8 cellular contexts compared by ENCODE assay signal in genomic region chr9:37410969-37411785, GRCh38. TPM values are rescaled to one million over a fixed set of nuclear protein-coding genes. Genes with fewer than 3 reads are reported as not detected.
DNase-seq lines count a peak whose midpoint lies in the region; ATAC-seq and TF ChIP-seq lines count a peak whose summit lies in the region.

No MANE protein-coding gene starts in this region.

- peaks cover 26% of the 10 kb centered on the region for H3F3A ChIP-seq in PC-9 (ENCODE audit: insufficient read depth, low read depth)

- BruUV-seq in PC-9 (replicated peaks; lab: Mats Ljungman, UMichigan) = no TSS peak

- intact Hi-C loops in PC-9 (cut with micrococcal nuclease; ENCODE audit: unreplicated experiment) = no loop called here
- intact Hi-C loops in left ventricle myocardium superior (cut with micrococcal nuclease) = no loop called here

- POLR2A ChIA-PET in PC-9 (lab: Charles Lee; ENCODE audit: unreplicated experiment) = interaction anchor here (0.6 kb wide), 1 partner anchor 384 kb away, joined by 9 read pairs; no protein-coding TSS in a partner anchor

- CTCF ChIA-PET in PC-9 (lab: Charles Lee) = interaction anchor here (1.0 to 1.8 kb wide), 2 partner anchors 62 to 416 kb away, joined by 3 to 4 read pairs; no protein-coding TSS in a partner anchor

- no peaks in the 10 kb centered on the region for H3K9me2 ChIP-seq in PC-9 (ENCODE audit: insufficient read depth)

- H3K79me2 ChIP-seq in PC-9 (ENCODE audit: low read depth) = no peaks in the 10 kb centered on the region

- H3K4me2 ChIP-seq in PC-9 = peak overlapping the region; percentile 79; the same call in 1 of the 2 replicates

- peaks cover 63% of the 10 kb centered on the region for H3K4me1 ChIP-seq in PC-9 (replicated peaks; ENCODE audit: insufficient read depth)

- H2AFZ ChIP-seq in PC-9 = no peak overlapping the region

- ATAC-seq in GM21576 (IDR thresholded peaks at IDR 0.05; ENCODE audit: unreplicated experiment) (peak; percentile 26), left ventricle myocardium superior (peak; percentile 39), GM21526 (IDR thresholded peaks at IDR 0.05; ENCODE audit: low FRiP score, unreplicated experiment) (no peak)

- no peaks in the 10 kb centered on the region for H3K36me3 ChIP-seq in PC-9 (ENCODE audit: low read depth)

- no peaks in the 10 kb centered on the region for H3K27me3 ChIP-seq in PC-9 (ENCODE audit: insufficient read depth, low read depth)

- DNase-seq in PC-9 (no peak), left ventricle myocardium superior (no peak), NCI-H1092 (lab: John Stamatoyannopoulos, UW) (no peak), NCI-H774 (lab: John Stamatoyannopoulos, UW) (no peak)
- DNase-seq in effector CD8-positive, alpha-beta T cell (lab: John Stamatoyannopoulos, UW) = no peak

- no peaks in the 10 kb centered on the region for H3K9me3 ChIP-seq in PC-9 (ENCODE audit: insufficient read depth, low read depth)

- H3K4me3 ChIP-seq in PC-9 = no peak overlapping the region

- H4K20me1 ChIP-seq in PC-9 (ENCODE audit: insufficient read depth) = no peaks in the 10 kb centered on the region

- TF ChIP-seq CTCF in GM12872 (IDR thresholded peaks at IDR 0.05; ENCODE audit: insufficient read depth, low read depth, low read length) (peak; percentile 76), PC-9 (conservative IDR thresholded peaks at IDR 0.05) (peak; percentile 41; the same call in 1 of the 2 replicates)

- H3K27ac ChIP-seq in PC-9 = peak overlapping the region; percentile 85; the same call in 1 of the 2 replicates

RNA-seq across cellular contexts. Expression of gene GRHPR, which starts 11.3 kb away (rescaled TPM):
- total RNA-seq in PC-9 (2021) (77.2 and 85.4 TPM in 2 replicates), left ventricle myocardium superior (117 TPM)

RNA-seq across cellular contexts. Expression of gene ZBTB5, which starts 54.1 kb away (rescaled TPM):
- total RNA-seq in PC-9 (2021) (7.7 and 8.8 TPM in 2 replicates), left ventricle myocardium superior (5.2 TPM)
